In the genomic region with DNA sequence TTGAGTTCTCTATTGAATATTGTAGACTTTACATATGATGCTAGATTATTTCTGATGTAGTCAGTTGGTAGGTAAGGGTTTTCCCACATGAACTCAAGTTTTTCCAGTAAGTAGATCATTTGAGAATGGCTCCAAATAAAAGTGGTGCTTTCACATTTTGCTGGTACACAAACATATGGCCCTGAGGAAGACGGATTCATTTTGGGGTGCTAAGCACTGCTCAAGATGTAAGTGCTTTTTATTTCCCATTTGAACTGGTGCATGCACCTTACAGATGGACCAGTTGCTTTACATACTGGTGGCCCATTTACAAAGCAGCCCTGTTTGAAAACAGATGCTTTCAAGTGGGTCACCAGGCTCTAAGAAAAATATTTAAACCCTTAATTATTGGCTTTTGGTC, we compare ENCODE assay signal across 29 cellular contexts.
"Had no signal": no experiment of that assay in that cellular context is flagged by ENCODE, and none has a peak within 500 bp of the region (broad histone marks: within the 10 kb centered on the region; RNA-seq: fewer than 3 reads in every experiment).

No MANE protein-coding gene starts in this region.

- H3K4me3 ChIP-seq: heart left ventricle, lung, neural progenitor cell, upper lobe of left lung had no signal

- H3K27ac ChIP-seq: brain microvascular endothelial cell, neural progenitor cell, parathyroid adenoma, VCaP had no signal

- H3K27ac Mint-ChIP-seq: activated naive CD8-positive, alpha-beta T cell treated with anti-CD3 and anti-CD28 coated beads, Interleukin-2, amount 10 ng/mL, durations not matched to agents 7 days and 5 days; activated T-cell treated with anti-CD3 and anti-CD28 coated beads, Interleukin-2, amount 50 U/mL, for 72 hours; effector memory CD8-positive, alpha-beta T cell; naive thymus-derived CD4-positive, alpha-beta T cell; neural progenitor cell; stimulated activated effector memory CD8-positive, alpha-beta T cell treated with anti-CD3 and anti-CD28 coated beads, Interleukin-12 subunit alpha, Interleukin-12 subunit beta, amount 100 ng/mL, for 72 hours; stimulated activated naive CD8-positive, alpha-beta T cell treated with anti-CD3 and anti-CD28 coated beads, Interleukin-15, Interleukin-2, amounts not matched to agents 100 ng/mL and 50 ng/mL, for 24 hours; T-helper 1 cell treated with Interleukin-12 subunit alpha and Interleukin-12 subunit beta and Interleukin-4 antibody, amounts not matched to agents 30 μg/mL and 1 μg/mL, for 36 hours had no signal

- H3K27me3 ChIP-seq: brain microvascular endothelial cell, neural progenitor cell, upper lobe of left lung had no signal

- ATAC-seq: activated T-cell treated with anti-CD3 and anti-CD28 coated beads, Interleukin-2, amount 50 U/mL, for 72 hours; effector memory CD8-positive, alpha-beta T cell; heart left ventricle; naive thymus-derived CD4-positive, alpha-beta T cell; stimulated activated effector memory CD8-positive, alpha-beta T cell treated with anti-CD3 and anti-CD28 coated beads, Interleukin-12 subunit alpha, Interleukin-12 subunit beta, amount 100 ng/mL, for 72 hours had no signal

- H3K36me3 Mint-ChIP-seq: activated naive CD8-positive, alpha-beta T cell treated with anti-CD3 and anti-CD28 coated beads, Interleukin-2, amount 10 ng/mL, durations not matched to agents 7 days and 5 days; naive thymus-derived CD4-positive, alpha-beta T cell; neural progenitor cell; stimulated activated effector memory CD8-positive, alpha-beta T cell treated with anti-CD3 and anti-CD28 coated beads, Interleukin-12 subunit alpha, Interleukin-12 subunit beta, amount 100 ng/mL, for 72 hours had no signal

- DNase-seq: activated CD4-positive, alpha-beta T cell treated with anti-CD3 and anti-CD28 coated beads for 4 hours; activated CD4-positive, alpha-beta T cell treated with anti-CD3 and anti-CD28 coated beads, Interleukin-2, amount 50 U/mL, for 4 hours; activated naive CD4-positive, alpha-beta T cell treated with Interleukin-2 at 50 U/mL for 16 hours; activated naive CD8-positive, alpha-beta T cell treated with anti-CD3 and anti-CD28 coated beads, Interleukin-2, amount 10 ng/mL, durations not matched to agents 7 days and 5 days; activated T-cell treated with anti-CD3 and anti-CD28 coated beads for 4 hours; activated T-cell treated with anti-CD3 and anti-CD28 coated beads, Interleukin-2, amount 50 U/mL, for 72 hours; amniotic stem cell; brain microvascular endothelial cell; cortex of kidney; effector memory CD8-positive, alpha-beta T cell; erythroblast; foreskin fibroblast; heart left ventricle; mesendoderm; naive thymus-derived CD4-positive, alpha-beta T cell; occipital lobe; stimulated activated CD4-positive, alpha-beta T cell treated with anti-CD3 and anti-CD28 coated beads, Interleukin-12 subunit alpha, Interleukin-12 subunit beta, amount 100 ng/mL, for 4 hours; stimulated activated CD4-positive, alpha-beta T cell treated with anti-CD3 and anti-CD28 coated beads, Interleukin-4, amount 100 ng/mL, for 24 hours; substantia nigra; SW 1271; T-helper 9 cell; upper lobe of left lung had no signal

- H3K9me3 ChIP-seq: heart left ventricle, upper lobe of left lung had no signal

- H3K9me3 Mint-ChIP-seq: activated naive CD8-positive, alpha-beta T cell treated with anti-CD3 and anti-CD28 coated beads, Interleukin-2, amount 10 ng/mL, durations not matched to agents 7 days and 5 days; activated T-cell treated with anti-CD3 and anti-CD28 coated beads, Interleukin-2, amount 50 U/mL, for 72 hours; effector memory CD8-positive, alpha-beta T cell; neural progenitor cell; stimulated activated naive CD8-positive, alpha-beta T cell treated with anti-CD3 and anti-CD28 coated beads, Interleukin-15, Interleukin-2, amounts not matched to agents 100 ng/mL and 50 ng/mL, for 24 hours; T-helper 1 cell treated with Interleukin-12 subunit alpha and Interleukin-12 subunit beta and Interleukin-4 antibody, amounts not matched to agents 30 μg/mL and 1 μg/mL, for 36 hours had no signal

- H3K36me3 ChIP-seq: brain microvascular endothelial cell, heart left ventricle, neural progenitor cell, upper lobe of left lung had no signal

- H3K4me1 ChIP-seq: heart left ventricle, parathyroid adenoma, upper lobe of left lung had no signal

- H3K4me3 Mint-ChIP-seq: activated naive CD8-positive, alpha-beta T cell treated with anti-CD3 and anti-CD28 coated beads, Interleukin-2, amount 10 ng/mL, durations not matched to agents 7 days and 5 days; activated T-cell treated with anti-CD3 and anti-CD28 coated beads, Interleukin-2, amount 50 U/mL, for 72 hours; effector memory CD8-positive, alpha-beta T cell; naive thymus-derived CD4-positive, alpha-beta T cell; neural progenitor cell; stimulated activated effector memory CD8-positive, alpha-beta T cell treated with anti-CD3 and anti-CD28 coated beads, Interleukin-12 subunit alpha, Interleukin-12 subunit beta, amount 100 ng/mL, for 72 hours; stimulated activated naive CD8-positive, alpha-beta T cell treated with anti-CD3 and anti-CD28 coated beads, Interleukin-15, Interleukin-2, amounts not matched to agents 100 ng/mL and 50 ng/mL, for 24 hours; T-helper 1 cell treated with Interleukin-12 subunit alpha and Interleukin-12 subunit beta and Interleukin-4 antibody, amounts not matched to agents 30 μg/mL and 1 μg/mL, for 36 hours had no signal

- H3K27me3 Mint-ChIP-seq: activated naive CD8-positive, alpha-beta T cell treated with anti-CD3 and anti-CD28 coated beads, Interleukin-2, amount 10 ng/mL, durations not matched to agents 7 days and 5 days; effector memory CD8-positive, alpha-beta T cell had no signal

- H3K4me1 Mint-ChIP-seq: activated naive CD8-positive, alpha-beta T cell treated with anti-CD3 and anti-CD28 coated beads, Interleukin-2, amount 10 ng/mL, durations not matched to agents 7 days and 5 days; naive thymus-derived CD4-positive, alpha-beta T cell; stimulated activated effector memory CD8-positive, alpha-beta T cell treated with anti-CD3 and anti-CD28 coated beads, Interleukin-12 subunit alpha, Interleukin-12 subunit beta, amount 100 ng/mL, for 72 hours had no signal
